ENCODE assay signal across 1 cellular context in genomic region chr11:31813961-31814868, GRCh38.
TF ChIP-seq lines count a peak whose summit lies in the region.

No MANE protein-coding gene starts in this region.

TF ChIP-seq in H1, 55 proteins besides CTCF, POLR2A, EP300 and RAD21 (continued from another document):
- TF ChIP-seq, protein P1, sequence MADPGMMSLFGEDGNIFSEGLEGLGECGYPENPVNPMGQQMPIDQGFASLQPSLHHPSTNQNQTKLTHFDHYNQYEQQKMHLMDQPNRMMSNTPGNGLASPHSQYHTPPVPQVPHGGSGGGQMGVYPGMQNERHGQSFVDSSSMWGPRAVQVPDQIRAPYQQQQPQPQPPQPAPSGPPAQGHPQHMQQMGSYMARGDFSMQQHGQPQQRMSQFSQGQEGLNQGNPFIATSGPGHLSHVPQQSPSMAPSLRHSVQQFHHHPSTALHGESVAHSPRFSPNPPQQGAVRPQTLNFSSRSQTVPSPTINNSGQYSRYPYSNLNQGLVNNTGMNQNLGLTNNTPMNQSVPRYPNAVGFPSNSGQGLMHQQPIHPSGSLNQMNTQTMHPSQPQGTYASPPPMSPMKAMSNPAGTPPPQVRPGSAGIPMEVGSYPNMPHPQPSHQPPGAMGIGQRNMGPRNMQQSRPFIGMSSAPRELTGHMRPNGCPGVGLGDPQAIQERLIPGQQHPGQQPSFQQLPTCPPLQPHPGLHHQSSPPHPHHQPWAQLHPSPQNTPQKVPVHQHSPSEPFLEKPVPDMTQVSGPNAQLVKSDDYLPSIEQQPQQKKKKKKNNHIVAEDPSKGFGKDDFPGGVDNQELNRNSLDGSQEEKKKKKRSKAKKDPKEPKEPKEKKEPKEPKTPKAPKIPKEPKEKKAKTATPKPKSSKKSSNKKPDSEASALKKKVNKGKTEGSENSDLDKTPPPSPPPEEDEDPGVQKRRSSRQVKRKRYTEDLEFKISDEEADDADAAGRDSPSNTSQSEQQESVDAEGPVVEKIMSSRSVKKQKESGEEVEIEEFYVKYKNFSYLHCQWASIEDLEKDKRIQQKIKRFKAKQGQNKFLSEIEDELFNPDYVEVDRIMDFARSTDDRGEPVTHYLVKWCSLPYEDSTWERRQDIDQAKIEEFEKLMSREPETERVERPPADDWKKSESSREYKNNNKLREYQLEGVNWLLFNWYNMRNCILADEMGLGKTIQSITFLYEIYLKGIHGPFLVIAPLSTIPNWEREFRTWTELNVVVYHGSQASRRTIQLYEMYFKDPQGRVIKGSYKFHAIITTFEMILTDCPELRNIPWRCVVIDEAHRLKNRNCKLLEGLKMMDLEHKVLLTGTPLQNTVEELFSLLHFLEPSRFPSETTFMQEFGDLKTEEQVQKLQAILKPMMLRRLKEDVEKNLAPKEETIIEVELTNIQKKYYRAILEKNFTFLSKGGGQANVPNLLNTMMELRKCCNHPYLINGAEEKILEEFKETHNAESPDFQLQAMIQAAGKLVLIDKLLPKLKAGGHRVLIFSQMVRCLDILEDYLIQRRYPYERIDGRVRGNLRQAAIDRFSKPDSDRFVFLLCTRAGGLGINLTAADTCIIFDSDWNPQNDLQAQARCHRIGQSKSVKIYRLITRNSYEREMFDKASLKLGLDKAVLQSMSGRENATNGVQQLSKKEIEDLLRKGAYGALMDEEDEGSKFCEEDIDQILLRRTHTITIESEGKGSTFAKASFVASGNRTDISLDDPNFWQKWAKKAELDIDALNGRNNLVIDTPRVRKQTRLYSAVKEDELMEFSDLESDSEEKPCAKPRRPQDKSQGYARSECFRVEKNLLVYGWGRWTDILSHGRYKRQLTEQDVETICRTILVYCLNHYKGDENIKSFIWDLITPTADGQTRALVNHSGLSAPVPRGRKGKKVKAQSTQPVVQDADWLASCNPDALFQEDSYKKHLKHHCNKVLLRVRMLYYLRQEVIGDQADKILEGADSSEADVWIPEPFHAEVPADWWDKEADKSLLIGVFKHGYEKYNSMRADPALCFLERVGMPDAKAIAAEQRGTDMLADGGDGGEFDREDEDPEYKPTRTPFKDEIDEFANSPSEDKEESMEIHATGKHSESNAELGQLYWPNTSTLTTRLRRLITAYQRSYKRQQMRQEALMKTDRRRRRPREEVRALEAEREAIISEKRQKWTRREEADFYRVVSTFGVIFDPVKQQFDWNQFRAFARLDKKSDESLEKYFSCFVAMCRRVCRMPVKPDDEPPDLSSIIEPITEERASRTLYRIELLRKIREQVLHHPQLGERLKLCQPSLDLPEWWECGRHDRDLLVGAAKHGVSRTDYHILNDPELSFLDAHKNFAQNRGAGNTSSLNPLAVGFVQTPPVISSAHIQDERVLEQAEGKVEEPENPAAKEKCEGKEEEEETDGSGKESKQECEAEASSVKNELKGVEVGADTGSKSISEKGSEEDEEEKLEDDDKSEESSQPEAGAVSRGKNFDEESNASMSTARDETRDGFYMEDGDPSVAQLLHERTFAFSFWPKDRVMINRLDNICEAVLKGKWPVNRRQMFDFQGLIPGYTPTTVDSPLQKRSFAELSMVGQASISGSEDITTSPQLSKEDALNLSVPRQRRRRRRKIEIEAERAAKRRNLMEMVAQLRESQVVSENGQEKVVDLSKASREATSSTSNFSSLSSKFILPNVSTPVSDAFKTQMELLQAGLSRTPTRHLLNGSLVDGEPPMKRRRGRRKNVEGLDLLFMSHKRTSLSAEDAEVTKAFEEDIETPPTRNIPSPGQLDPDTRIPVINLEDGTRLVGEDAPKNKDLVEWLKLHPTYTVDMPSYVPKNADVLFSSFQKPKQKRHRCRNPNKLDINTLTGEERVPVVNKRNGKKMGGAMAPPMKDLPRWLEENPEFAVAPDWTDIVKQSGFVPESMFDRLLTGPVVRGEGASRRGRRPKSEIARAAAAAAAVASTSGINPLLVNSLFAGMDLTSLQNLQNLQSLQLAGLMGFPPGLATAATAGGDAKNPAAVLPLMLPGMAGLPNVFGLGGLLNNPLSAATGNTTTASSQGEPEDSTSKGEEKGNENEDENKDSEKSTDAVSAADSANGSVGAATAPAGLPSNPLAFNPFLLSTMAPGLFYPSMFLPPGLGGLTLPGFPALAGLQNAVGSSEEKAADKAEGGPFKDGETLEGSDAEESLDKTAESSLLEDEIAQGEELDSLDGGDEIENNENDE (IDR thresholded peaks at IDR 0.05; ENCODE audit: insufficient replicate concordance, low read length), result no peak
- TF ChIP-seq KDM5A (IDR thresholded peaks at IDR 0.05; ENCODE audit: low read length) (no peak), RNF2 (IDR thresholded peaks at IDR 0.05; ENCODE audit: borderline replicate concordance, low read depth, low read length, missing control alignments, poor library complexity, severe bottlenecking) (peak; percentile 16), CHD1 (IDR thresholded peaks at IDR 0.05; ENCODE audit: low read depth, low read length) (no peak), SIX5 (IDR thresholded peaks at IDR 0.05; ENCODE audit: low read depth, low read length) (no peak), CTBP2 (IDR thresholded peaks at IDR 0.05; ENCODE audit: borderline replicate concordance, insufficient read depth, insufficient read length, low read length) (peak; percentile 89)
